8 cellular contexts compared by ENCODE assay signal in the genomic region with DNA sequence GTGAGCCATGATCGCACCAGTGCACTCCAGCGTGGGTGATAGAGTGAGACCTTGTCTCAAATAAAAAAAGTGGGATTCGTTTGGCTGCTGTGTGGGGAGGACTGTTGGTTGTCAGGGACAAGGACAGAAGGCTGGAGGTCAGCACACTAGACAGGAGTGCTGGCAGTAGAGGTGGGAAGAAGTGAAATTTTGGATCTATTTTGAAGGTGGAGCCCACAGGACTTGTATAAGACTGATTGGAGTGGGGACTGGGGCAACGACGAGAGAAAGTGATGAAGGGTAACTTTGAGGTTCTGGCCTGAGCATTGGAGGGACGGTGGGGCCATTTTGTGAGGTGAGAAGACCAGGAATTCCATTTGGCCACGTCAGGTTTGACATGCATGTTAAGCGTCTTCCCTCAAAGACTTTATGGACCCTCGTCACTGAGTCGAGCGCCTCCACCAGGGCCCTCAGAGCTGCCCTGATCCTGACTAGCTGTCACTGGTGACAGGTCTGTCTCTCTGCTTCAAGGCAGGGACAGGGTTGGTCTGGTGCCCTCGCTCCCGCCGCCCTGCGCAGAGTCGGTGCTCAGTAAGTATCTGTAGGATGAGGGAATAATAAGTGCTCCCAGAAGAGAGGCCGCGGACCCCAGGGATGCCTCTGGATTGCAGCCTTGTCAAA. TPM values are rescaled to one million over a fixed set of nuclear protein-coding genes. Genes with fewer than 3 reads are reported as not detected.
DNase-seq lines count a peak whose midpoint lies in the region; ATAC-seq, FAIRE-seq and TF ChIP-seq lines count a peak whose summit lies in the region.

No MANE protein-coding gene starts in this region.

- no peak overlapping the region for H3K18ac ChIP-seq in trophoblast cell (ENCODE audit: low read length)

- no peak overlapping the region for H2BK120ac ChIP-seq in trophoblast cell (ENCODE audit: insufficient read depth, low read length, poor library complexity)

- H3K79me2 ChIP-seq in fibroblast of lung (ENCODE audit: control insufficient read depth, insufficient read depth, low read length): peaks cover 23% of the 10 kb centered on the region
- no peaks in the 10 kb centered on the region for H3K79me2 ChIP-seq in trophoblast cell (ENCODE audit: control insufficient read depth, insufficient read depth, low read length, poor library complexity)

- peaks cover 2% of the 10 kb centered on the region for H3K79me1 ChIP-seq in trophoblast cell (ENCODE audit: low read length)

- no peak for TF ChIP-seq EP300 in A549 (IDR thresholded peaks at IDR 0.05)

- peak overlapping the region; percentile 80 to 88 for H3K27ac ChIP-seq in A549
- peak overlapping the region; percentile 67 for H3K27ac ChIP-seq in fibroblast of lung (ENCODE audit: insufficient read depth, low read length)
- no peak overlapping the region for H3K27ac ChIP-seq in trophoblast cell (ENCODE audit: low read depth, low read length)

- DNase-seq in A549 (ENCODE audit: low read depth in 1 of 2, low spot score in 1 of 2) (peak in 1 of 2 experiments; percentile 41), SW480 (ENCODE audit: low spot score) (peak; percentile 41), fibroblast of lung (ENCODE audit: low read depth in 2 of 2) (peak; percentile 16 to 43), trophoblast cell (peak in 1 of 2 donors; percentile 14), islet precursor cell (no peak)

- no peak overlapping the region for H4K12ac ChIP-seq in trophoblast cell (ENCODE audit: low read depth, low read length)

- CTCF ChIA-PET in A549 (lab: Yijun Ruan, JAX): interaction anchor here (0.7 to 1.7 kb wide), 3 partner anchors 8 to 18 kb away, joined by 3 to 4 read pairs (median 3); no protein-coding TSS in a partner anchor

- H3K14ac ChIP-seq in trophoblast cell (ENCODE audit: low read length): no peak overlapping the region

- H3K4me1 ChIP-seq in A549: peaks cover 10% of the 10 kb centered on the region
- no peaks in the 10 kb centered on the region for H3K4me1 ChIP-seq in fibroblast of lung (ENCODE audit: control insufficient read depth, extremely low read depth, insufficient read depth, low read length)
- peaks cover 7 to 10% of the 10 kb centered on the region in 2 experiments for H3K4me1 ChIP-seq in trophoblast cell (ENCODE audit: control insufficient read depth in 1 of 2, insufficient read depth in 2 of 2, low read length in 2 of 2)

- H3K9me3 ChIP-seq in A549 (no peaks in the 10 kb centered on the region), fibroblast of lung (ENCODE audit: control insufficient read depth, insufficient read depth, low read depth, low read length) (no peaks in the 10 kb centered on the region), trophoblast cell (ENCODE audit: insufficient read depth, low read depth, low read length) (peaks cover 5% of the 10 kb centered on the region)

- WGBS in A549 (ENCODE audit: missing lambda C conversion rate): 21% methylated on average over 18 of the region's 18 CpGs
- no CpG with 5 or more reads among the region's 18 CpGs for WGBS in trophoblast cell (ENCODE audit: extremely low coverage, insufficient coverage, insufficient read length)

- no peak overlapping the region for H2AK5ac ChIP-seq in trophoblast cell (ENCODE audit: low read length)

- no peak for TF ChIP-seq POLR2A in A549 (IDR thresholded peaks at IDR 0.05; ENCODE audit: low read length)

- H3K9ac ChIP-seq in fibroblast of lung (ENCODE audit: insufficient read depth, low read length): peak overlapping the region; percentile 64
- H3K9ac ChIP-seq in trophoblast cell (ENCODE audit: low read length): peak overlapping the region; percentile 14

- H3K4ac ChIP-seq in trophoblast cell (ENCODE audit: low read depth, low read length): peak overlapping the region; percentile 7

- H4K20me1 ChIP-seq in fibroblast of lung (ENCODE audit: control insufficient read depth, extremely low read depth, insufficient read depth, low read length): no peaks in the 10 kb centered on the region

- POLR2A ChIA-PET in A549 (lab: Yijun Ruan, JAX): no interaction called here

- no peak for FAIRE-seq in A549 (lab: Jason Lieb, UNC)

- peaks cover 3% of the 10 kb centered on the region for H3K27me3 ChIP-seq in fibroblast of lung (ENCODE audit: control insufficient read depth, insufficient read depth, low read length)
- no peaks in the 10 kb centered on the region for H3K27me3 ChIP-seq in trophoblast cell (ENCODE audit: insufficient read depth, low read length)

- peak overlapping the region; percentile 64 for H4K8ac ChIP-seq in trophoblast cell (ENCODE audit: low read depth, low read length)

- H4K91ac ChIP-seq in trophoblast cell (ENCODE audit: low read depth, low read length): no peak overlapping the region

- H2BK5ac ChIP-seq in trophoblast cell (ENCODE audit: low read depth, low read length, poor library complexity): no peak overlapping the region

- H2AFZ ChIP-seq in fibroblast of lung (ENCODE audit: low read length): no peak overlapping the region
- H2AFZ ChIP-seq in trophoblast cell (ENCODE audit: insufficient read depth, low read length, poor library complexity): peak overlapping the region; percentile 11

- H3K23ac ChIP-seq in trophoblast cell (ENCODE audit: low read length): no peak overlapping the region

- H2BK12ac ChIP-seq in trophoblast cell (ENCODE audit: low read length): no peak overlapping the region

- TF ChIP-seq CTCF in A549 (IDR thresholded peaks at IDR 0.05): no peak
- no peak for TF ChIP-seq CTCF in fibroblast of lung (conservative IDR thresholded peaks at IDR 0.05 in 1 of 2, IDR thresholded peaks at IDR 0.05 in 1 of 2; ENCODE audit: low read depth in 1 of 2, low read length in 2 of 2)

- H3K36me3 ChIP-seq in fibroblast of lung (ENCODE audit: control insufficient read depth, insufficient read depth, low read length) (peaks cover 5% of the 10 kb centered on the region), trophoblast cell (ENCODE audit: control insufficient read depth in 1 of 2, insufficient read depth in 2 of 2, low read length in 2 of 2) (peaks cover 12 to 13% of the 10 kb centered on the region in 2 experiments)

- ATAC-seq in A549 (peak; percentile 33 to 37; a peak in 5 of 6 replicates), GM21423 (IDR thresholded peaks at IDR 0.05; ENCODE audit: unreplicated experiment) (peak; percentile 3), GM21447 (IDR thresholded peaks at IDR 0.05; ENCODE audit: unreplicated experiment) (no peak), HG02759 (IDR thresholded peaks at IDR 0.05; ENCODE audit: unreplicated experiment) (no peak)

- TF ChIP-seq RAD21 in A549 (conservative IDR thresholded peaks at IDR 0.05 in 1 of 2, IDR thresholded peaks at IDR 0.05 in 1 of 2): no peak

- H3K4me3 ChIP-seq in A549 (peak overlapping the region; percentile 66), fibroblast of lung (replicated peaks in 1 of 4; ENCODE audit: control extremely low read depth in 1 of 4, insufficient read depth in 1 of 4, low read depth in 3 of 4, low read length in 4 of 4) (peak overlapping the region; percentile 46 to 94 (median 71)), trophoblast cell (ENCODE audit: low read depth, low read length) (peak overlapping the region; percentile 87)

- H3K4me2 ChIP-seq in A549 (peak overlapping the region; percentile 86), fibroblast of lung (ENCODE audit: extremely low read depth, insufficient read depth, low read length) (peak overlapping the region; percentile 18), trophoblast cell (ENCODE audit: low read length) (peak overlapping the region; percentile 71)

RNA-seq across cellular contexts. Expression of a gene that starts 0.7 kb away (rescaled TPM):
- 4.1 and 4.5 TPM in 2 replicates for polyA plus RNA-seq in A549 (2011; rRNA removed)
- 12.7 and 18.3 TPM in 2 replicates for polyA plus RNA-seq in A549 (2012; cell fraction: cytosol; rRNA removed)
- polyA plus RNA-seq in A549 (2012; cell fraction: nucleus; rRNA removed): 23.6 and 38.1 TPM in 2 replicates
- 7.0 to 7.4 TPM (median 7.3 TPM) in 3 replicates for polyA plus RNA-seq in A549 (2017; fragmentation: RNase III; extraction: RNeasy Plus Mini Kit Qiagen cat#74134 plus additional on column Dnase treatment)
- 6.0 and 6.5 TPM in 2 replicates for polyA minus RNA-seq in A549 (2011; rRNA and poly(A)+ RNA removed)
- total RNA-seq in fibroblast of lung: 6.9 and 8.1 TPM in 2 replicates
- polyA plus RNA-seq in fibroblast of lung: 0.98 and 1.2 TPM in 2 replicates
- polyA plus RNA-seq in fibroblast of lung (2012): 2.1 and 4.0 TPM in 2 replicates
- 0.67 and 1.1 TPM in 2 replicates for polyA minus RNA-seq in fibroblast of lung (ENCODE audit: low replicate concordance)
- polyA plus RNA-seq in trophoblast cell (2013): 3.3 and 3.6 TPM in 2 replicates

RNA-seq across cellular contexts. Expression of a gene that starts 17.2 kb away (rescaled TPM):
- polyA plus RNA-seq in A549 (2011; rRNA removed): not detected in 2 replicates
- polyA plus RNA-seq in A549 (2012; cell fraction: cytosol; rRNA removed): not detected in 2 replicates
- not detected in 2 replicates for polyA plus RNA-seq in A549 (2012; cell fraction: nucleus; rRNA removed)
- not detected in 3 replicates for polyA plus RNA-seq in A549 (2017; fragmentation: RNase III; extraction: RNeasy Plus Mini Kit Qiagen cat#74134 plus additional on column Dnase treatment)
- polyA minus RNA-seq in A549 (2011; rRNA and poly(A)+ RNA removed): not detected in 2 replicates
- total RNA-seq in fibroblast of lung: not detected in 2 replicates
- not detected in 2 replicates for polyA plus RNA-seq in fibroblast of lung
- not detected in 2 replicates for polyA plus RNA-seq in fibroblast of lung (2012)
- not detected in 2 replicates for polyA minus RNA-seq in fibroblast of lung (ENCODE audit: low replicate concordance)
- polyA plus RNA-seq in trophoblast cell (2013): 0.03 TPM in 1 of 2 replicates, not detected in the other

RNA-seq across cellular contexts. Expression of a gene that starts 24.8 kb away (rescaled TPM):
- polyA plus RNA-seq in A549 (2011; rRNA removed) (0.14 and 0.22 TPM in 2 replicates), A549 (2017; fragmentation: RNase III; extraction: RNeasy Plus Mini Kit Qiagen cat#74134 plus additional on column Dnase treatment) (0.22 to 0.44 TPM in 2 of 3 replicates, not detected in the other), fibroblast of lung (not detected in 2 replicates)
- 0.19 and 0.23 TPM in 2 replicates for polyA plus RNA-seq in A549 (2012; cell fraction: cytosol; rRNA removed)
- 1.1 and 2.8 TPM in 2 replicates for polyA plus RNA-seq in A549 (2012; cell fraction: nucleus; rRNA removed)
- polyA minus RNA-seq in A549 (2011; rRNA and poly(A)+ RNA removed): not detected in 2 replicates
- not detected in 2 replicates for total RNA-seq in fibroblast of lung
- not detected in 2 replicates for polyA plus RNA-seq in fibroblast of lung (2012)
- polyA minus RNA-seq in fibroblast of lung (ENCODE audit: low replicate concordance): not detected in 2 replicates
- polyA plus RNA-seq in trophoblast cell (2013): 0.06 and 0.08 TPM in 2 replicates

RNA-seq across cellular contexts. Expression of a gene that starts 34.6 kb away (rescaled TPM):
- not detected in 2 replicates for polyA plus RNA-seq in A549 (2011; rRNA removed)
- not detected in 2 replicates for polyA plus RNA-seq in A549 (2012; cell fraction: cytosol; rRNA removed)
- not detected in 2 replicates for polyA plus RNA-seq in A549 (2012; cell fraction: nucleus; rRNA removed)
- not detected in 3 replicates for polyA plus RNA-seq in A549 (2017; fragmentation: RNase III; extraction: RNeasy Plus Mini Kit Qiagen cat#74134 plus additional on column Dnase treatment)
- not detected in 2 replicates for polyA minus RNA-seq in A549 (2011; rRNA and poly(A)+ RNA removed)
- total RNA-seq in fibroblast of lung: not detected in 2 replicates
- polyA plus RNA-seq in fibroblast of lung: not detected in 2 replicates
- polyA plus RNA-seq in fibroblast of lung (2012): not detected in 2 replicates
- not detected in 2 replicates for polyA minus RNA-seq in fibroblast of lung (ENCODE audit: low replicate concordance)
- not detected in 2 replicates for polyA plus RNA-seq in trophoblast cell (2013)

RNA-seq across cellular contexts. Expression of a gene that starts 42.6 kb away (rescaled TPM):
- not detected in 2 replicates for polyA plus RNA-seq in A549 (2011; rRNA removed)
- polyA plus RNA-seq in A549 (2012; cell fraction: cytosol; rRNA removed): 0.07 TPM in 1 of 2 replicates, not detected in the other
- not detected in 2 replicates for polyA plus RNA-seq in A549 (2012; cell fraction: nucleus; rRNA removed)
- polyA plus RNA-seq in A549 (2017; fragmentation: RNase III; extraction: RNeasy Plus Mini Kit Qiagen cat#74134 plus additional on column Dnase treatment): 0.09 TPM in 1 of 3 replicates, not detected in the others
- not detected in 2 replicates for polyA minus RNA-seq in A549 (2011; rRNA and poly(A)+ RNA removed)
- not detected in 2 replicates for total RNA-seq in fibroblast of lung
- not detected in 2 replicates for polyA plus RNA-seq in fibroblast of lung
- polyA plus RNA-seq in fibroblast of lung (2012): not detected in 2 replicates
- polyA minus RNA-seq in fibroblast of lung (ENCODE audit: low replicate concordance): not detected in 2 replicates
- polyA plus RNA-seq in trophoblast cell (2013): 0.10 and 0.12 TPM in 2 replicates

Comparison
In these comparisons a context has a peak if more than half of its experiments do, and no peak if none do; other contexts are left out.
1. ATAC-seq: peak in A549 (2 of 2) and GM21423 (single experiment); none in GM21447 (single experiment) and HG02759 (single experiment).
2. H3K4me2 ChIP-seq: peak in every context shown above with its lines; median percentile 86 in A549; 71 in trophoblast cell; 18 in fibroblast of lung.
3. Peak in every context shown above with its lines, with median percentiles within 50 percentile points of each other: H3K4me3 ChIP-seq.